ENCODE assay signal across 2 cellular contexts in genomic region chr3:54408328-54408727, GRCh38.
TF ChIP-seq lines count a peak whose summit lies in the region.

No MANE protein-coding gene starts in this region.

TF ChIP-seq in HepG2, 621 proteins besides CTCF, POLR2A, EP300 and RAD21 (continued from another document):
- no peak for TF ChIP-seq FOSL2 (CRISPR knock-in tag; IDR thresholded peaks at IDR 0.05)
- peak; percentile 91 for TF ChIP-seq MAFF (IDR thresholded peaks at IDR 0.05; ENCODE audit: low read depth, low read length)
- TF ChIP-seq MAFK (conservative IDR thresholded peaks at IDR 0.05 in 1 of 2, IDR thresholded peaks at IDR 0.05 in 1 of 2; ENCODE audit: low read length in 2 of 2) = peak; percentile 85 to 95
TF ChIP-seq in HepG2: peak in this region for 2.

TF ChIP-seq in K562, 482 proteins besides CTCF, POLR2A, EP300 and RAD21 (continued from another document):
- TF ChIP-seq ZNF609 (CRISPR knock-in tag; IDR thresholded peaks at IDR 0.05; ENCODE audit: borderline replicate concordance) (no peak), POU5F1 (IDR thresholded peaks at IDR 0.05; ENCODE audit: borderline replicate concordance, low read depth, low read length, partially characterized antibody) (no peak), ZBTB2 (IDR thresholded peaks at IDR 0.05) (no peak), BRCA1 (IDR thresholded peaks at IDR 0.05) (no peak), BRCA1 (CRISPR knock-in tag; IDR thresholded peaks at IDR 0.05) (no peak), POLR2B (IDR thresholded peaks at IDR 0.05; ENCODE audit: low read depth, partially characterized antibody) (no peak), THRA (IDR thresholded peaks at IDR 0.05) (no peak), MAFF (IDR thresholded peaks at IDR 0.05; ENCODE audit: low read length) (peak; percentile 60; the same call in 1 of the 2 replicates), C11orf30 (IDR thresholded peaks at IDR 0.05; ENCODE audit: low read depth) (peak; percentile 44; the same call in 1 of the 2 replicates), SP1 (CRISPR knock-in tag; IDR thresholded peaks at IDR 0.05) (no peak), ZNF316 (IDR thresholded peaks at IDR 0.05) (peak; percentile 70), RB1 (IDR thresholded peaks at IDR 0.05; ENCODE audit: low read depth) (no peak), MAFG (tag; conservative IDR thresholded peaks at IDR 0.05) (peak; percentile 37), MXD1 (CRISPR knock-in tag; IDR thresholded peaks at IDR 0.05; ENCODE audit: borderline replicate concordance, poor library complexity, severe bottlenecking) (no peak), ZNF174 (CRISPR knock-in tag; IDR thresholded peaks at IDR 0.05) (no peak), PHTF2 (CRISPR knock-in tag; IDR thresholded peaks at IDR 0.05) (no peak), MAFK (IDR thresholded peaks at IDR 0.05; ENCODE audit: low read length) (peak; percentile 80), NONO (IDR thresholded peaks at IDR 0.05; ENCODE audit: low read depth in 2 of 2, low read length in 1 of 2) (no peak), TAF9B (IDR thresholded peaks at IDR 0.05; ENCODE audit: partially characterized antibody) (no peak)
